7 cellular contexts compared by ENCODE assay signal in the genomic region with DNA sequence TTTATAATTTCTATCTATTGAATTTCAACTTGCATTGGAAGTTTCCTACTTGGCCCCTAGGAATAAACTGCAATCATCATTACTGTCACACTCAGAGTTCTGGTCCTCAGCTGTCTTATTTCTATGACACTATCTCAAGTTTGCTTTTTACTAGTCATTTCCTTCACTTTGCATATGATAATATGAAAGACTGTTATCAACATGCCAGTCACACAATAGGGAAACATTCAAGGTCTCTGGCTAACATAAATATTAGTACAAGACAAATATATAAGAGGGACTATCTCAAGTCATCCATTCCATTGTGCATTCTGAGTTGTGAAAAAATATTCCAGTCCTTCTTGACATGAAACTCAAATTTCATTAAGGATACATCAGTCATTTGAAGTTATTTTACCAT. TPM values are rescaled to one million over a fixed set of nuclear protein-coding genes. Genes with fewer than 3 reads are reported as not detected.
"Had no signal": no experiment of that assay in that cellular context is flagged by ENCODE, and none has a peak within 500 bp of the region (broad histone marks: within the 10 kb centered on the region; RNA-seq: fewer than 3 reads in every experiment).

No MANE protein-coding gene starts in this region.

- FAIRE-seq: HepG2, HTR-8/SVneo had no signal

- H3K27ac ChIP-seq: HL-60, KMS-11 had no signal

- DNase-seq: IMR-90, KBM-7, KG1 had no signal

- H3K4me2 ChIP-seq: KMS-11 had no signal

- H3K9ac ChIP-seq: KMS-11 had no signal

- ATAC-seq: HepG2 had no signal

RNA-seq across cellular contexts. Expression of a gene that starts 28.7 kb away (rescaled TPM):
- total RNA-seq: HepG2 had no signal
